1 cellular context compared by ENCODE assay signal in the genomic region with DNA sequence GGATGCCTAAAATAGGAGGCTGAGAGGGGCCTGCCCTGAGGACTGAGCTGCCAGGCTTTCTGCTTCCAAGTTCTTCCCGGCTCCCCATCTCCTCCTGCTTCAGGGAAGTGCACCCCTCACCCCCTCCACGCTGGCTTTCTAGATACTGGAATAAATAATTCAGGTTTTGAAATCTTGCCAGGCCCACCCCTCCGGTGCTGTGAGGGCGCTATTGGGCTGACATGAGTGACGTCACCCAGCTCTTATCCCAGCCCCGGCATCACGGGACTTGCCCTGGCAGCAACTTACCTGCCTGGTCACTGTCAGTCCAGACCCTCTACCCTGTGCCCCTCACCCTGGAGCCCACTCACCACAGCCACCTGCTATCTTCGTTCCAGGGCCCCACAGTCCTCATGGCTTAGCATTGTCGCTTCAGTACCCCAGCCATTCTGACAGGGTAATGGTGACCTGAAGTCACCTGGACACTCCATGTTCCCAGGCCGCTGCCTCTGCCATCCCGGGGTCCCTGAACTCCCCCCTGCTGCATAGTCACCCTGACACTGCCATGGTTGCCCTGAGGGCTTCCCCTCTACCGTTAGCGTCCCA.
TF ChIP-seq lines count a peak whose summit lies in the region.

No MANE protein-coding gene starts in this region.

TF ChIP-seq in Ishikawa, 13 proteins besides CTCF, POLR2A, EP300 and RAD21 (continued from another document):
- TF ChIP-seq, protein P1, sequence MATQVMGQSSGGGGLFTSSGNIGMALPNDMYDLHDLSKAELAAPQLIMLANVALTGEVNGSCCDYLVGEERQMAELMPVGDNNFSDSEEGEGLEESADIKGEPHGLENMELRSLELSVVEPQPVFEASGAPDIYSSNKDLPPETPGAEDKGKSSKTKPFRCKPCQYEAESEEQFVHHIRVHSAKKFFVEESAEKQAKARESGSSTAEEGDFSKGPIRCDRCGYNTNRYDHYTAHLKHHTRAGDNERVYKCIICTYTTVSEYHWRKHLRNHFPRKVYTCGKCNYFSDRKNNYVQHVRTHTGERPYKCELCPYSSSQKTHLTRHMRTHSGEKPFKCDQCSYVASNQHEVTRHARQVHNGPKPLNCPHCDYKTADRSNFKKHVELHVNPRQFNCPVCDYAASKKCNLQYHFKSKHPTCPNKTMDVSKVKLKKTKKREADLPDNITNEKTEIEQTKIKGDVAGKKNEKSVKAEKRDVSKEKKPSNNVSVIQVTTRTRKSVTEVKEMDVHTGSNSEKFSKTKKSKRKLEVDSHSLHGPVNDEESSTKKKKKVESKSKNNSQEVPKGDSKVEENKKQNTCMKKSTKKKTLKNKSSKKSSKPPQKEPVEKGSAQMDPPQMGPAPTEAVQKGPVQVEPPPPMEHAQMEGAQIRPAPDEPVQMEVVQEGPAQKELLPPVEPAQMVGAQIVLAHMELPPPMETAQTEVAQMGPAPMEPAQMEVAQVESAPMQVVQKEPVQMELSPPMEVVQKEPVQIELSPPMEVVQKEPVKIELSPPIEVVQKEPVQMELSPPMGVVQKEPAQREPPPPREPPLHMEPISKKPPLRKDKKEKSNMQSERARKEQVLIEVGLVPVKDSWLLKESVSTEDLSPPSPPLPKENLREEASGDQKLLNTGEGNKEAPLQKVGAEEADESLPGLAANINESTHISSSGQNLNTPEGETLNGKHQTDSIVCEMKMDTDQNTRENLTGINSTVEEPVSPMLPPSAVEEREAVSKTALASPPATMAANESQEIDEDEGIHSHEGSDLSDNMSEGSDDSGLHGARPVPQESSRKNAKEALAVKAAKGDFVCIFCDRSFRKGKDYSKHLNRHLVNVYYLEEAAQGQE (IDR thresholded peaks at IDR 0.05; ENCODE audit: low read depth) = no peak
